13 cellular contexts compared by ENCODE assay signal in genomic region chr11:12818333-12819015, GRCh38.
DNase-seq lines count a peak whose midpoint lies in the region; TF ChIP-seq lines count a peak whose summit lies in the region.
"Had no signal": no experiment of that assay in that cellular context is flagged by ENCODE, and none has a peak within 500 bp of the region (broad histone marks: within the 10 kb centered on the region; RNA-seq: fewer than 3 reads in every experiment).

No MANE protein-coding gene starts in this region.

- peaks cover 37% of the 10 kb centered on the region for H3K27me3 Mint-ChIP-seq in activated CD4-positive, alpha-beta T cell treated with anti-CD3 and anti-CD28 coated beads, Interleukin-2, amount 10 ng/mL, durations not matched to agents 24 days and 14 days
- H3K27me3 Mint-ChIP-seq: brain had no signal

- peak; percentile 94 for DNase-seq in HCEC 1CT
- DNase-seq in RPMI7951 (ENCODE audit: low read depth), result peak; percentile 83
- peak; percentile 90 for DNase-seq in fibroblast of mammary gland (ENCODE audit: low read depth)
- no peak for DNase-seq in stomach
- no peak for DNase-seq in GOT3 (lab: John Stamatoyannopoulos, UW)
- DNase-seq in NCI-H2196 treated with DMSO at 0.1 percent for 48 hours (lab: John Stamatoyannopoulos, UW; ENCODE audit: unreplicated experiment), result no peak
- DNase-seq in activated CD4-positive, alpha-beta T cell treated with anti-CD3 and anti-CD28 coated beads, Interleukin-2, amount 10 ng/mL, durations not matched to agents 24 days and 14 days, result no peak
- DNase-seq: activated B cell treated with CpG ODN at 0.5 μM for 24 hours; activated T-cell treated with anti-CD3 and anti-CD28 coated beads, Interleukin-2, amount 50 U/mL, for 24 hours; esophagus squamous epithelium; NCI-H2029 treated with DMSO at 0.1 percent for 48 hours had no signal

- no peak overlapping the region for H3K4me3 Mint-ChIP-seq in activated CD4-positive, alpha-beta T cell treated with anti-CD3 and anti-CD28 coated beads, Interleukin-2, amount 10 ng/mL, durations not matched to agents 24 days and 14 days
- H3K4me3 Mint-ChIP-seq: activated B cell treated with CpG ODN at 0.5 μM for 24 hours; activated T-cell treated with anti-CD3 and anti-CD28 coated beads, Interleukin-2, amount 50 U/mL, for 24 hours; brain; neural progenitor cell had no signal

- H3K4me3 ChIP-seq in fibroblast of mammary gland (ENCODE audit: control insufficient read depth, low read depth, low read length) (no peak overlapping the region), stomach (no peak overlapping the region)
- H3K4me3 ChIP-seq: esophagus squamous epithelium, neural progenitor cell had no signal

- no peaks in the 10 kb centered on the region for H3K9me3 Mint-ChIP-seq in activated CD4-positive, alpha-beta T cell treated with anti-CD3 and anti-CD28 coated beads, Interleukin-2, amount 10 ng/mL, durations not matched to agents 24 days and 14 days
- H3K9me3 Mint-ChIP-seq: activated B cell treated with CpG ODN at 0.5 μM for 24 hours; activated T-cell treated with anti-CD3 and anti-CD28 coated beads, Interleukin-2, amount 50 U/mL, for 24 hours; brain; neural progenitor cell had no signal

- 81 to 96% (median 94%) methylated on average over 4 of the region's 4 CpGs for WGBS in stomach, 5 donors

- no peaks in the 10 kb centered on the region for H3K27me3 ChIP-seq in stomach
- H3K27me3 ChIP-seq: esophagus squamous epithelium, neural progenitor cell had no signal

- no peak for TF ChIP-seq POLR2A in stomach (IDR thresholded peaks at IDR 0.05)

- H3K4me1 Mint-ChIP-seq in activated CD4-positive, alpha-beta T cell treated with anti-CD3 and anti-CD28 coated beads, Interleukin-2, amount 10 ng/mL, durations not matched to agents 24 days and 14 days, result peaks cover 20% of the 10 kb centered on the region
- H3K4me1 Mint-ChIP-seq: activated B cell treated with CpG ODN at 0.5 μM for 24 hours had no signal

- no peak for TF ChIP-seq EP300 in stomach (IDR thresholded peaks at IDR 0.05)

- intact Hi-C loops in stomach (cut with DNase I; ENCODE audit: low total_unique reads), result no loop called here
- intact Hi-C loops in activated CD4-positive, alpha-beta T cell treated with anti-CD3 and anti-CD28 coated beads, Interleukin-2, amount 10 ng/mL, durations not matched to agents 24 days and 14 days (cut with micrococcal nuclease), result no loop called here

- peaks cover 16 to 61% (median 32%) of the 10 kb centered on the region in 4 donors for H3K4me1 ChIP-seq in stomach

- no peaks in the 10 kb centered on the region for H3K36me3 Mint-ChIP-seq in activated CD4-positive, alpha-beta T cell treated with anti-CD3 and anti-CD28 coated beads, Interleukin-2, amount 10 ng/mL, durations not matched to agents 24 days and 14 days (ENCODE audit: low read depth)

- no peak overlapping the region for H3K27ac Mint-ChIP-seq in activated CD4-positive, alpha-beta T cell treated with anti-CD3 and anti-CD28 coated beads, Interleukin-2, amount 10 ng/mL, durations not matched to agents 24 days and 14 days
- H3K27ac Mint-ChIP-seq: activated B cell treated with CpG ODN at 0.5 μM for 24 hours; activated T-cell treated with anti-CD3 and anti-CD28 coated beads, Interleukin-2, amount 50 U/mL, for 24 hours; neural progenitor cell had no signal

- peak overlapping the region in 3 of 5 donors; percentile 11 to 19 (median 15) for H3K27ac ChIP-seq in stomach
- H3K27ac ChIP-seq: neural progenitor cell had no signal

- no peaks in the 10 kb centered on the region for H3K36me3 ChIP-seq in stomach
- H3K36me3 ChIP-seq: esophagus squamous epithelium, neural progenitor cell had no signal

- no peaks in the 10 kb centered on the region for H3K9me3 ChIP-seq in stomach
- H3K9me3 ChIP-seq: esophagus squamous epithelium had no signal

- no peak for TF ChIP-seq CTCF in fibroblast of mammary gland (conservative IDR thresholded peaks at IDR 0.05; ENCODE audit: control insufficient read depth, insufficient read depth, low read depth, low read length)
- TF ChIP-seq CTCF in stomach (IDR thresholded peaks at IDR 0.05), result no peak

Comparison
In these comparisons a context has a peak if more than half of its experiments do, and no peak if none do; other contexts are left out.
1. DNase-seq: peak in HCEC 1CT (single experiment), RPMI7951 (single experiment) and fibroblast of mammary gland (single experiment); none in stomach (single experiment), GOT3 (single experiment), NCI-H2196 treated with DMSO at 0.1 percent for 48 hours (single experiment) and activated CD4-positive, alpha-beta T cell treated with anti-CD3 and anti-CD28 coated beads, Interleukin-2, amount 10 ng/mL, durations not matched to agents 24 days and 14 days (single experiment).